Comparison of ENCODE assay signal across 19 cellular contexts in genomic region chr2:218827701-218828476, GRCh38. TPM values are rescaled to one million over a fixed set of nuclear protein-coding genes. Genes with fewer than 3 reads are reported as not detected.
DNase-seq lines count a peak whose midpoint lies in the region; ATAC-seq and TF ChIP-seq lines count a peak whose summit lies in the region.
"Had no signal": no experiment of that assay in that cellular context is flagged by ENCODE, and none has a peak within 500 bp of the region (broad histone marks: within the 10 kb centered on the region; RNA-seq: fewer than 3 reads in every experiment).

No MANE protein-coding gene starts in this region.

- ATAC-seq in lower lobe of right lung (peak in 1 of 2 donors; percentile 5), gastrocnemius medialis (no peak)
- no peak for ATAC-seq in stimulated activated naive CD8-positive, alpha-beta T cell treated with anti-CD3 and anti-CD28 coated beads, Interleukin-15, Interleukin-2, amounts not matched to agents 100 U/mL and 50 U/mL, for 24 hours

- TF ChIP-seq CTCF in lower lobe of right lung (IDR thresholded peaks at IDR 0.05) (no peak), gastrocnemius medialis (IDR thresholded peaks at IDR 0.05 in 4 of 5, conservative IDR thresholded peaks at IDR 0.05 in 1 of 5) (no peak)

- H3K4me3 ChIP-seq in lower lobe of right lung (no peak overlapping the region), gastrocnemius medialis (no peak overlapping the region)

- peak; percentile 4 for DNase-seq in AG20443 (ENCODE audit: low spot score)
- peak; percentile 32 for DNase-seq in lower lobe of right lung
- no peak for DNase-seq in gastrocnemius medialis
- no peak for DNase-seq in stimulated activated naive CD8-positive, alpha-beta T cell treated with anti-CD3 and anti-CD28 coated beads, Interleukin-15, Interleukin-2, amounts not matched to agents 100 U/mL and 50 U/mL, for 24 hours
- no peak for DNase-seq in HuH-7.5 (ENCODE audit: low spot score)
- DNase-seq: GDM1; Kasumi-1; NCI-H1694; NCI-H2081; NCI-H2171; NCI-H345; NCI-H524; NCI-H774; NK-92 treated with Interleukin-12 subunit alpha and Interleukin-12 subunit beta, amount 100 ng/mL, for 24 hours; SIG-M5 had no signal

- in situ Hi-C loops in gastrocnemius medialis (cut with MboI; ENCODE audit: low sequenced_read_pairs in 4 of 4), result no loop called here

- H3K36me3 ChIP-seq in lower lobe of right lung, result no peaks in the 10 kb centered on the region
- H3K36me3 ChIP-seq in gastrocnemius medialis, result peaks cover 0 to 14% of the 10 kb centered on the region in 2 donors

- intact Hi-C loops in lower lobe of right lung (cut with DNase I), result no loop called here
- intact Hi-C loops in gastrocnemius medialis (cut with DNase I; ENCODE audit: low total_unique reads), result loop anchor here (10.0 kb wide), 1 partner anchor 993 kb away; no protein-coding TSS in a partner anchor

- TF ChIP-seq POLR2A in gastrocnemius medialis (IDR thresholded peaks at IDR 0.05), result no peak

- H3K9me3 ChIP-seq in lower lobe of right lung (no peaks in the 10 kb centered on the region), gastrocnemius medialis (no peaks in the 10 kb centered on the region)

- H3K27me3 ChIP-seq in lower lobe of right lung (ENCODE audit: low read depth) (peaks cover 4% of the 10 kb centered on the region), gastrocnemius medialis (no peaks in the 10 kb centered on the region)

- no peaks in the 10 kb centered on the region for H3K4me1 ChIP-seq in lower lobe of right lung
- peaks cover 61 to 63% of the 10 kb centered on the region in 2 donors for H3K4me1 ChIP-seq in gastrocnemius medialis

- H3K27ac ChIP-seq in lower lobe of right lung, result no peak overlapping the region
- H3K27ac ChIP-seq in gastrocnemius medialis, result peak overlapping the region; percentile 95
- H3K27ac ChIP-seq: RWPE1 had no signal

RNA-seq across cellular contexts. Expression of gene PRKAG3, which starts 3.7 kb away (rescaled TPM):
- total RNA-seq in lower lobe of right lung (not detected), gastrocnemius medialis (10 to 100 TPM in 3 of 4 donors, 1 to 10 TPM in 1; 8.3 to 65.4 (median 44.3) TPM)
- total RNA-seq: B cell, H4, MCF 10A had no signal

RNA-seq across cellular contexts. Expression of gene WNT6, which starts 31.7 kb away (rescaled TPM):
- 0.44 TPM for total RNA-seq in lower lobe of right lung
- total RNA-seq in gastrocnemius medialis, result 1 to 10 TPM in 2 of 4 donors, under 1 TPM in 2; 0.36 to 3.9 (median 2.1) TPM
- total RNA-seq: MCF 10A had no signal

RNA-seq across cellular contexts. Expression of gene CYP27A1, which starts 45.9 kb away (rescaled TPM):
- 273 TPM for total RNA-seq in lower lobe of right lung
- total RNA-seq in gastrocnemius medialis, result 10 to 100 TPM; 17.9 to 56.3 (median 26.8) TPM
- total RNA-seq: MCF 10A had no signal

RNA-seq across cellular contexts. Expression of gene WNT10A, which starts 52.8 kb away (rescaled TPM):
- total RNA-seq in lower lobe of right lung (0.35 TPM), gastrocnemius medialis (not detected)
- total RNA-seq: H4, MCF 10A had no signal

Comparison
In these comparisons a context has a peak if more than half of its experiments do, and no peak if none do; other contexts are left out.
1. DNase-seq: peak in AG20443 (single experiment) and lower lobe of right lung (single experiment); none in gastrocnemius medialis (0 of 2), stimulated activated naive CD8-positive, alpha-beta T cell treated with anti-CD3 and anti-CD28 coated beads, Interleukin-15, Interleukin-2, amounts not matched to agents 100 U/mL and 50 U/mL, for 24 hours (single experiment) and HuH-7.5 (single experiment).